Comparison of ENCODE assay signal across 8 cellular contexts in the genomic region with DNA sequence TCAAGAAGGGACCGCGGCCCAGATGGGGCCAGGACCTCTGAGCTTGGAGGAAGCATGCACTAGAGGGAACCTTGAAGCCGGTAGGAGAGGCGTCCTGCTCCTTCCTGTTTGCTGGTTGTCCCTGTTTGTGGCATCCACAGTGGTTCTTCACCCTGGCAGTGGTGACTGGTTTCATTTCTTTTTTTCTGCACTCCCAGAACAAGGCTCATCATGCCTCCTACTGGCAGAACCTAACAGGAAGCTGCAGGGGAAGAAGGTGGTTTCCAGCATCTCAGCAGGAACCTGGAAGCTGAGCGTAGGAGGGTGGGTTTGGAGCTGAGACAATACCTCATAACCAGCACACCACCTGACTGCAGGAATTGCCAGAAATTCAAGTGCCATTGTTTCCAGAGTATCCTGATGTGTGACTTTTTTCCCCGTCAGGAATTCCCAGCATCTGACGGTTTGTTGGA. TPM values are rescaled to one million over a fixed set of nuclear protein-coding genes. Genes with fewer than 3 reads are reported as not detected.
DNase-seq lines count a peak whose midpoint lies in the region; ATAC-seq and TF ChIP-seq lines count a peak whose summit lies in the region.

No MANE protein-coding gene starts in this region.

- no peak overlapping the region for H3K27ac ChIP-seq in IMR-90 (ENCODE audit: insufficient read depth, low read length)
- no peak overlapping the region for H3K27ac ChIP-seq in cardiac muscle cell

- no peak overlapping the region for H2BK15ac ChIP-seq in IMR-90 (ENCODE audit: low read depth, low read length)

- no peak overlapping the region for H3K14ac ChIP-seq in IMR-90 (replicated peaks; ENCODE audit: low read depth, low read length)

- TF ChIP-seq POLR2A in IMR-90 (IDR thresholded peaks at IDR 0.05; ENCODE audit: low read depth, low read length) = no peak

- no peaks in the 10 kb centered on the region for H3K9me3 Mint-ChIP-seq in activated CD4-positive, alpha-beta T cell treated with anti-CD3 and anti-CD28 coated beads, Interleukin-2, amount 10 ng/mL, durations not matched to agents 24 days and 14 days
- no peaks in the 10 kb centered on the region for H3K9me3 Mint-ChIP-seq in activated T-helper 2 cell treated with anti-CD3 and anti-CD28 coated beads, Interferon-gamma antibody, Interleukin-2, Interleukin-4, amounts not matched to agents 10 μg/mL and 5 μg/mL and 100 μg/mL, durations not matched to agents 14 hours and 24 hours and 36 hours

- H3K23ac ChIP-seq in IMR-90 (ENCODE audit: low read depth, low read length) = no peak overlapping the region

- CTCF ChIA-PET in IMR-90 (lab: Yijun Ruan, JAX) = interaction anchor here (0.5 to 2.1 kb wide), 3 partner anchors 15 to 1594 kb away, joined by 4 to 7 read pairs (median 5); no protein-coding TSS in a partner anchor

- H3K36me3 ChIP-seq in IMR-90 (ENCODE audit: control insufficient read depth, insufficient read depth, low read length) (no peaks in the 10 kb centered on the region), cardiac muscle cell (no peaks in the 10 kb centered on the region)

- H3K4me3 ChIP-seq in IMR-90 (ENCODE audit: insufficient read depth, low read depth, low read length) (no peak overlapping the region), cardiac muscle cell (no peak overlapping the region)

- peak; percentile 51 for TF ChIP-seq RAD21 in IMR-90 (IDR thresholded peaks at IDR 0.05; ENCODE audit: low read length)

- H2AK9ac ChIP-seq in IMR-90 (replicated peaks; ENCODE audit: low read depth, low read length, poor library complexity) = no peak overlapping the region

- H3K4me1 ChIP-seq in IMR-90 (ENCODE audit: control insufficient read depth, insufficient read depth, low read length) (no peaks in the 10 kb centered on the region), cardiac muscle cell (ENCODE audit: low read depth) (peaks cover 5% of the 10 kb centered on the region)

- H4K8ac ChIP-seq in IMR-90 (ENCODE audit: low read depth in 2 of 2, low read length in 2 of 2) = no peak overlapping the region

- in situ Hi-C loops in IMR-90 (cut with MboI; ENCODE audit: low sequenced_read_pairs) = no loop called here

- POLR2A ChIA-PET in IMR-90 (lab: Charles Lee; ENCODE audit: unreplicated experiment) = no interaction called here

- no peak overlapping the region for H2AFZ ChIP-seq in IMR-90 (replicated peaks; ENCODE audit: low read length, poor library complexity)

- H3K4me2 ChIP-seq in IMR-90 (ENCODE audit: low read depth, low read length) = no peak overlapping the region

- BruUV-seq in IMR-90 (replicated peaks; lab: Mats Ljungman, UMichigan) = no TSS peak

- TF ChIP-seq CTCF in IMR-90 (conservative IDR thresholded peaks at IDR 0.05; ENCODE audit: low read depth, low read length) = peak; percentile 47
- peak; percentile 43 for TF ChIP-seq CTCF in cardiac muscle cell (IDR thresholded peaks at IDR 0.05; ENCODE audit: low read depth, low read length)

- no peak overlapping the region for H3K4ac ChIP-seq in IMR-90 (ENCODE audit: low read depth, low read length)

- H2BK5ac ChIP-seq in IMR-90 (ENCODE audit: low read depth, low read length, poor library complexity, severe bottlenecking) = no peak overlapping the region

- no peaks in the 10 kb centered on the region for H3K36me3 Mint-ChIP-seq in activated CD4-positive, alpha-beta T cell treated with anti-CD3 and anti-CD28 coated beads, Interleukin-2, amount 10 ng/mL, durations not matched to agents 24 days and 14 days (ENCODE audit: low read depth)
- H3K36me3 Mint-ChIP-seq in activated T-helper 2 cell treated with anti-CD3 and anti-CD28 coated beads, Interferon-gamma antibody, Interleukin-2, Interleukin-4, amounts not matched to agents 10 μg/mL and 5 μg/mL and 100 μg/mL, durations not matched to agents 14 hours and 24 hours and 36 hours (ENCODE audit: low read depth) = no peaks in the 10 kb centered on the region

- H3K18ac ChIP-seq in IMR-90 (ENCODE audit: low read depth, low read length) = no peak overlapping the region

- peaks cover 8% of the 10 kb centered on the region for H3K27me3 Mint-ChIP-seq in activated CD4-positive, alpha-beta T cell treated with anti-CD3 and anti-CD28 coated beads, Interleukin-2, amount 10 ng/mL, durations not matched to agents 24 days and 14 days
- peaks cover 22% of the 10 kb centered on the region for H3K27me3 Mint-ChIP-seq in activated T-helper 2 cell treated with anti-CD3 and anti-CD28 coated beads, Interferon-gamma antibody, Interleukin-2, Interleukin-4, amounts not matched to agents 10 μg/mL and 5 μg/mL and 100 μg/mL, durations not matched to agents 14 hours and 24 hours and 36 hours (ENCODE audit: low read depth)

- ATAC-seq in GM21717 (IDR thresholded peaks at IDR 0.05; ENCODE audit: unreplicated experiment) = peak; percentile 91
- no peak; the same call in 1 of the 2 replicates for ATAC-seq in IMR-90 (ENCODE audit: low read depth)

- peak; percentile 85 for DNase-seq in activated CD4-positive, alpha-beta T cell treated with anti-CD3 and anti-CD28 coated beads, Interleukin-2, amount 10 ng/mL, durations not matched to agents 24 days and 14 days
- DNase-seq in activated CD4-positive, alpha-beta T cell treated with anti-CD3 and anti-CD28 coated beads, Interleukin-2, amount 50 U/mL, for 4 hours = no peak
- DNase-seq in IMR-90 = peak; percentile 43
- peak; percentile 18 for DNase-seq in activated T-helper 2 cell treated with anti-CD3 and anti-CD28 coated beads, Interferon-gamma antibody, Interleukin-2, Interleukin-4, amounts not matched to agents 10 μg/mL and 5 μg/mL and 100 μg/mL, durations not matched to agents 14 hours and 24 hours and 36 hours (ENCODE audit: low spot score)
- peak in 1 of 2 donors; percentile 38 for DNase-seq in cardiac muscle cell (ENCODE audit: low read depth in 1 of 2, low spot score in 1 of 2)
- peak; percentile 74 for DNase-seq in putamen (ENCODE audit: low spot score)
- DNase-seq in NCI-H2171 treated with DMSO at 0.1 percent for 48 hours (lab: John Stamatoyannopoulos, UW) = no peak

- H3K27me3 ChIP-seq in IMR-90 (ENCODE audit: control insufficient read depth, insufficient read depth, low read length) (no peaks in the 10 kb centered on the region), cardiac muscle cell (no peaks in the 10 kb centered on the region)

- H3K27ac Mint-ChIP-seq in activated CD4-positive, alpha-beta T cell treated with anti-CD3 and anti-CD28 coated beads, Interleukin-2, amount 10 ng/mL, durations not matched to agents 24 days and 14 days = no peak overlapping the region
- no peak overlapping the region for H3K27ac Mint-ChIP-seq in activated T-helper 2 cell treated with anti-CD3 and anti-CD28 coated beads, Interferon-gamma antibody, Interleukin-2, Interleukin-4, amounts not matched to agents 10 μg/mL and 5 μg/mL and 100 μg/mL, durations not matched to agents 14 hours and 24 hours and 36 hours

- 0 out of 4 replicates have a peak, but pooled peaks cover 0 to under 1% of the 10 kb centered on the region in 2 experiments for H3K79me1 ChIP-seq in IMR-90 (ENCODE audit: low read depth in 1 of 2, low read length in 2 of 2)

- H3K9me3 ChIP-seq in IMR-90 (ENCODE audit: control insufficient read depth, insufficient read depth, low read length) (no peaks in the 10 kb centered on the region), cardiac muscle cell (ENCODE audit: low read depth) (no peaks in the 10 kb centered on the region)

- H2BK20ac ChIP-seq in IMR-90 (ENCODE audit: low read depth, low read length) = no peak overlapping the region

- H4K91ac ChIP-seq in IMR-90 (ENCODE audit: insufficient read depth, low read depth, low read length) = no peak overlapping the region

- peaks cover 5% of the 10 kb centered on the region for H3K4me1 Mint-ChIP-seq in activated CD4-positive, alpha-beta T cell treated with anti-CD3 and anti-CD28 coated beads, Interleukin-2, amount 10 ng/mL, durations not matched to agents 24 days and 14 days
- H3K4me1 Mint-ChIP-seq in activated T-helper 2 cell treated with anti-CD3 and anti-CD28 coated beads, Interferon-gamma antibody, Interleukin-2, Interleukin-4, amounts not matched to agents 10 μg/mL and 5 μg/mL and 100 μg/mL, durations not matched to agents 14 hours and 24 hours and 36 hours (ENCODE audit: low read depth) = peaks cover 4% of the 10 kb centered on the region

- intact Hi-C loops in activated CD4-positive, alpha-beta T cell treated with anti-CD3 and anti-CD28 coated beads, Interleukin-2, amount 10 ng/mL, durations not matched to agents 24 days and 14 days (cut with micrococcal nuclease) = loop anchor here (10.0 kb wide), 1 partner anchor 215 kb away; no protein-coding TSS in a partner anchor
- intact Hi-C loops in IMR-90 (cut with micrococcal nuclease) = loop anchor here (1.0 kb wide), 1 partner anchor 79 kb away; no protein-coding TSS in a partner anchor
- intact Hi-C loops in activated T-helper 2 cell treated with anti-CD3 and anti-CD28 coated beads, Interferon-gamma antibody, Interleukin-2, Interleukin-4, amounts not matched to agents 10 μg/mL and 5 μg/mL and 100 μg/mL, durations not matched to agents 14 hours and 24 hours and 36 hours (cut with micrococcal nuclease) = no loop called here

- 80% methylated on average over 2 of the region's 7 CpGs; no CpG with 5 or more reads in 1 of the 2 experiments for WGBS in IMR-90 (ENCODE audit: extremely low coverage in 2 of 2, insufficient read length in 1 of 2), 2 experiments

- H3K56ac ChIP-seq in IMR-90 (ENCODE audit: extremely low read depth, insufficient read depth, low read length) = no peak overlapping the region

- no peak overlapping the region for H3K9ac ChIP-seq in IMR-90 (ENCODE audit: low read depth, low read length)

- no peak overlapping the region for H3K4me3 Mint-ChIP-seq in activated CD4-positive, alpha-beta T cell treated with anti-CD3 and anti-CD28 coated beads, Interleukin-2, amount 10 ng/mL, durations not matched to agents 24 days and 14 days
- H3K4me3 Mint-ChIP-seq in activated T-helper 2 cell treated with anti-CD3 and anti-CD28 coated beads, Interferon-gamma antibody, Interleukin-2, Interleukin-4, amounts not matched to agents 10 μg/mL and 5 μg/mL and 100 μg/mL, durations not matched to agents 14 hours and 24 hours and 36 hours (ENCODE audit: low read depth) = no peak overlapping the region

- dilution Hi-C loops in IMR-90 (cut with HindIII; ENCODE audit: low sequenced_read_pairs, unreplicated experiment) = no loop called here

- no peaks in the 10 kb centered on the region for H4K20me1 ChIP-seq in IMR-90 (ENCODE audit: insufficient read depth, low read length)

- H3K9me1 ChIP-seq in IMR-90 (ENCODE audit: insufficient read depth, low read length) = no peaks in the 10 kb centered on the region; the same call in 1 of the 2 replicates

- H2AK5ac ChIP-seq in IMR-90 (ENCODE audit: low read depth, low read length) = no peak overlapping the region

- H2BK120ac ChIP-seq in IMR-90 (ENCODE audit: low read depth, low read length) = no peak overlapping the region

- no peak overlapping the region for H4K5ac ChIP-seq in IMR-90 (ENCODE audit: low read depth, low read length)

RNA-seq across cellular contexts. Expression of a gene that starts 5.8 kb away (rescaled TPM):
- total RNA-seq in activated CD4-positive, alpha-beta T cell treated with anti-CD3 and anti-CD28 coated beads, Interleukin-2, amount 10 ng/mL, durations not matched to agents 24 days and 14 days = 4.0 and 4.4 TPM in 2 replicates
- total RNA-seq in IMR-90 (2012; rRNA removed) (7.5 and 10.6 TPM in 2 replicates), cardiac muscle cell (17.1 and 23.7 TPM in 2 replicates)
- polyA plus RNA-seq in IMR-90 (2012; rRNA removed) (15.4 and 15.5 TPM in 2 replicates), cardiac muscle cell (20.3 and 21.5 TPM in 2 replicates)
- polyA plus RNA-seq in IMR-90 (2012; cell fraction: cytosol; rRNA removed) = 11.4 and 15.4 TPM in 2 replicates
- polyA plus RNA-seq in IMR-90 (2012; cell fraction: nucleus; rRNA removed; ENCODE audit: low replicate concordance) = 7.2 and 8.4 TPM in 2 replicates
- total RNA-seq in activated T-helper 2 cell treated with anti-CD3 and anti-CD28 coated beads, Interferon-gamma antibody, Interleukin-2, Interleukin-4, amounts not matched to agents 10 μg/mL and 5 μg/mL and 100 μg/mL, durations not matched to agents 14 hours and 24 hours and 36 hours = 2.7 and 3.4 TPM in 2 replicates

RNA-seq across cellular contexts. Expression of a gene that starts 14.3 kb away (rescaled TPM):
- total RNA-seq in activated CD4-positive, alpha-beta T cell treated with anti-CD3 and anti-CD28 coated beads, Interleukin-2, amount 10 ng/mL, durations not matched to agents 24 days and 14 days = 0.09 TPM in 1 of 2 replicates, not detected in the other
- total RNA-seq in IMR-90 (2012; rRNA removed) (not detected in 2 replicates), cardiac muscle cell (0.35 and 0.66 TPM in 2 replicates)
- polyA plus RNA-seq in IMR-90 (2012; rRNA removed) (not detected in 2 replicates), cardiac muscle cell (0.05 TPM in 1 of 2 replicates, not detected in the other)
- polyA plus RNA-seq in IMR-90 (2012; cell fraction: cytosol; rRNA removed) = not detected in 2 replicates
- polyA plus RNA-seq in IMR-90 (2012; cell fraction: nucleus; rRNA removed; ENCODE audit: low replicate concordance) = 0.15 and 0.33 TPM in 2 replicates
- total RNA-seq in activated T-helper 2 cell treated with anti-CD3 and anti-CD28 coated beads, Interferon-gamma antibody, Interleukin-2, Interleukin-4, amounts not matched to agents 10 μg/mL and 5 μg/mL and 100 μg/mL, durations not matched to agents 14 hours and 24 hours and 36 hours = not detected in 2 replicates

RNA-seq across cellular contexts. Expression of a gene that starts 15.9 kb away (rescaled TPM):
- total RNA-seq in activated CD4-positive, alpha-beta T cell treated with anti-CD3 and anti-CD28 coated beads, Interleukin-2, amount 10 ng/mL, durations not matched to agents 24 days and 14 days = 69.9 and 70.4 TPM in 2 replicates
- total RNA-seq in IMR-90 (2012; rRNA removed) = 33.3 and 55.8 TPM in 2 replicates
- polyA plus RNA-seq in IMR-90 (2012; rRNA removed) = 64.5 and 65.9 TPM in 2 replicates
- 61.3 and 85.2 TPM in 2 replicates for polyA plus RNA-seq in IMR-90 (2012; cell fraction: cytosol; rRNA removed)
- polyA plus RNA-seq in IMR-90 (2012; cell fraction: nucleus; rRNA removed; ENCODE audit: low replicate concordance) = 24.9 and 50.1 TPM in 2 replicates
- 69.2 and 69.4 TPM in 2 replicates for total RNA-seq in activated T-helper 2 cell treated with anti-CD3 and anti-CD28 coated beads, Interferon-gamma antibody, Interleukin-2, Interleukin-4, amounts not matched to agents 10 μg/mL and 5 μg/mL and 100 μg/mL, durations not matched to agents 14 hours and 24 hours and 36 hours
- 125 and 139 TPM in 2 replicates for total RNA-seq in cardiac muscle cell
- polyA plus RNA-seq in cardiac muscle cell = 426 and 456 TPM in 2 replicates

RNA-seq across cellular contexts. Expression of a gene that starts 55.0 kb away (rescaled TPM):
- not detected in 2 replicates for total RNA-seq in activated CD4-positive, alpha-beta T cell treated with anti-CD3 and anti-CD28 coated beads, Interleukin-2, amount 10 ng/mL, durations not matched to agents 24 days and 14 days
- under 0.01 TPM in 2 replicates for total RNA-seq in IMR-90 (2012; rRNA removed)
- 0.12 and 0.19 TPM in 2 replicates for polyA plus RNA-seq in IMR-90 (2012; rRNA removed)
- 0.09 and 0.18 TPM in 2 replicates for polyA plus RNA-seq in IMR-90 (2012; cell fraction: cytosol; rRNA removed)
- polyA plus RNA-seq in IMR-90 (2012; cell fraction: nucleus; rRNA removed; ENCODE audit: low replicate concordance) = 0.11 and 0.34 TPM in 2 replicates
- total RNA-seq in activated T-helper 2 cell treated with anti-CD3 and anti-CD28 coated beads, Interferon-gamma antibody, Interleukin-2, Interleukin-4, amounts not matched to agents 10 μg/mL and 5 μg/mL and 100 μg/mL, durations not matched to agents 14 hours and 24 hours and 36 hours = not detected in 2 replicates
- total RNA-seq in cardiac muscle cell = 3.2 and 3.8 TPM in 2 replicates
- 0.10 and 1.2 TPM in 2 replicates for polyA plus RNA-seq in cardiac muscle cell

Comparison
In these comparisons a context has a peak if more than half of its experiments do, and no peak if none do; other contexts are left out.
1. DNase-seq: peak in activated CD4-positive, alpha-beta T cell treated with anti-CD3 and anti-CD28 coated beads, Interleukin-2, amount 10 ng/mL, durations not matched to agents 24 days and 14 days (single experiment), IMR-90 (single experiment), activated T-helper 2 cell treated with anti-CD3 and anti-CD28 coated beads, Interferon-gamma antibody, Interleukin-2, Interleukin-4, amounts not matched to agents 10 μg/mL and 5 μg/mL and 100 μg/mL, durations not matched to agents 14 hours and 24 hours and 36 hours (single experiment) and putamen (single experiment); none in activated CD4-positive, alpha-beta T cell treated with anti-CD3 and anti-CD28 coated beads, Interleukin-2, amount 50 U/mL, for 4 hours (0 of 2) and NCI-H2171 treated with DMSO at 0.1 percent for 48 hours (single experiment).